7 cellular contexts compared by ENCODE assay signal in genomic region chr13:40982772-40983171, GRCh38. TPM values are rescaled to one million over a fixed set of nuclear protein-coding genes. Genes with fewer than 3 reads are reported as not detected.
A peak's percentile ranks its signal among the peaks of the same experiment; 100 is the strongest.
DNase-seq lines count a peak whose midpoint lies in the region; ATAC-seq, FAIRE-seq and TF ChIP-seq lines count a peak whose summit lies in the region.

No MANE protein-coding gene starts in this region.

- no TSS peak for BruUV-seq in GM12878 (replicated peaks; lab: Mats Ljungman, UMichigan)

- intact Hi-C loops in GM12878 (cut with micrococcal nuclease; ENCODE audit: unreplicated experiment), result loop anchor here (2.0 to 10.0 kb wide), 2 partner anchors 22 to 1292 kb away; partner anchors contain the start of gene AKAP11

- H4K20me1 ChIP-seq in GM12878 (ENCODE audit: control insufficient read depth, insufficient read depth), result no peaks in the 10 kb centered on the region

- RAD21 ChIA-PET in GM12878 (lab: Charles Lee; ENCODE audit: unreplicated experiment), result interaction anchor here (0.7 to 4.1 kb wide), 10 partner anchors 9 to 78 kb away, joined by 3 to 22 read pairs (median 4); partner anchors contain the start of gene WBP4

- peak; percentile 65 for FAIRE-seq in GM12878 (lab: Jason Lieb, UNC)

- H3K27ac ChIP-seq in Peyer's patch (peak overlapping the region; percentile 74 to 83 (median 81)), GM12878 (ENCODE audit: control insufficient read depth, insufficient read depth) (peak overlapping the region; percentile 82), lung (ENCODE audit: low read depth in 1 of 2, low read length in 1 of 2) (no peak overlapping the region), suprapubic skin (peak overlapping the region; percentile 75)

- TF ChIP-seq CTCF in Peyer's patch (IDR thresholded peaks at IDR 0.05), result no peak
- no peak for TF ChIP-seq CTCF in GM12878 (IDR thresholded peaks at IDR 0.05 in 2 of 3, conservative IDR thresholded peaks at IDR 0.05 in 1 of 3; ENCODE audit: control insufficient read depth in 2 of 3, extremely low read depth in 1 of 3, insufficient read depth in 1 of 3, low read depth in 3 of 3, low read length in 3 of 3)
- no peak for TF ChIP-seq CTCF in lung (IDR thresholded peaks at IDR 0.05; ENCODE audit: control extremely low read depth, extremely low read depth)
- no peak for TF ChIP-seq CTCF in suprapubic skin (IDR thresholded peaks at IDR 0.05)

- H3K27me3 ChIP-seq in Peyer's patch (no peaks in the 10 kb centered on the region), GM12878 (replicated peaks in 1 of 2; ENCODE audit: control insufficient read depth in 2 of 2, insufficient read depth in 2 of 2, low read length in 1 of 2) (no peaks in the 10 kb centered on the region), lung (ENCODE audit: control insufficient read depth, insufficient read depth) (no peaks in the 10 kb centered on the region), suprapubic skin (no peaks in the 10 kb centered on the region)

- H2AFZ ChIP-seq in GM12878 (ENCODE audit: control insufficient read depth, low read depth, low read length), result no peak overlapping the region

- DNase-seq in Peyer's patch, result peak in 2 of 3 donors; percentile 75 to 83
- peak; percentile 84 for DNase-seq in GM12878 (ENCODE audit: low read depth, low spot score)
- no peak for DNase-seq in lung (ENCODE audit: low spot score)
- no peak for DNase-seq in suprapubic skin (ENCODE audit: low spot score in 2 of 2)
- no peak for DNase-seq in 8988T

- CTCF ChIA-PET in GM12878 (lab: Yijun Ruan, JAX), result interaction anchor here (0.8 to 1.1 kb wide), 2 partner anchors 8 to 77 kb away, joined by 3 to 4 read pairs; no protein-coding TSS in a partner anchor

- peak overlapping the region; percentile 96 for H3K4me2 ChIP-seq in GM12878 (ENCODE audit: control insufficient read depth, insufficient read depth)

- H3K36me3 ChIP-seq in Peyer's patch, result peaks cover 0 to 9% (median 0%) of the 10 kb centered on the region in 3 donors
- H3K36me3 ChIP-seq in GM12878 (ENCODE audit: control insufficient read depth in 2 of 2, insufficient read depth in 2 of 2, low read length in 1 of 2), result peaks cover 0 to 6% of the 10 kb centered on the region in 2 experiments; a peak in 2 of 4 replicates
- H3K36me3 ChIP-seq in lung (ENCODE audit: control insufficient read depth in 2 of 2, insufficient read depth in 2 of 2, low read length in 2 of 2), result no peaks in the 10 kb centered on the region
- no peaks in the 10 kb centered on the region for H3K36me3 ChIP-seq in suprapubic skin

- TF ChIP-seq EP300 in GM12878 (IDR thresholded peaks at IDR 0.05; ENCODE audit: borderline replicate concordance in 1 of 2, control insufficient read depth in 1 of 2, low read depth in 2 of 2, low read length in 2 of 2) (peak; percentile 22 to 59; a peak in 1 of 4 replicates), suprapubic skin (IDR thresholded peaks at IDR 0.05) (no peak)

- peak overlapping the region in 3 of 4 donors; percentile 20 to 35 (median 35) for H3K4me3 ChIP-seq in Peyer's patch
- peak overlapping the region; percentile 16; the same call in 1 of the 2 replicates for H3K4me3 ChIP-seq in GM12878
- H3K4me3 ChIP-seq in lung, result no peak overlapping the region
- H3K4me3 ChIP-seq in suprapubic skin, result peak overlapping the region; percentile 39

- peak overlapping the region; percentile 74 for H3K9ac ChIP-seq in GM12878 (ENCODE audit: control insufficient read depth, insufficient read depth, low read length)

- ATAC-seq in GM18870 (IDR thresholded peaks at IDR 0.05; ENCODE audit: unreplicated experiment) (peak; percentile 53), HG02840 (IDR thresholded peaks at IDR 0.05; ENCODE audit: low FRiP score, unreplicated experiment) (peak; percentile 47), GM12878 (peak; percentile 53), lung (ENCODE audit: insufficient read depth, low FRiP score) (peak; percentile 67)

- H3K9me3 ChIP-seq in Peyer's patch (no peaks in the 10 kb centered on the region), GM12878 (replicated peaks; ENCODE audit: control insufficient read depth, insufficient read depth, low read length) (no peaks in the 10 kb centered on the region), lung (ENCODE audit: control insufficient read depth in 2 of 2, insufficient read depth in 1 of 2, low read length in 1 of 2) (no peaks in the 10 kb centered on the region), suprapubic skin (no peaks in the 10 kb centered on the region)

- SMC1A ChIA-PET in GM12878 (lab: Charles Lee; ENCODE audit: uncharacterized antibody, unreplicated experiment), result interaction anchor here (0.7 to 6.8 kb wide), 14 partner anchors 8 to 71 kb away, joined by 3 to 42 read pairs (median 6); partner anchors contain the start of gene ELF1

- TF ChIP-seq POLR2A in Peyer's patch (IDR thresholded peaks at IDR 0.05) (peak; percentile 63 to 83), GM12878 (IDR thresholded peaks at IDR 0.05; ENCODE audit: low read depth, low read length) (no peak), suprapubic skin (IDR thresholded peaks at IDR 0.05) (peak in 1 of 2 donors; percentile 79)

- peaks cover 99% of the 10 kb centered on the region for H3K79me2 ChIP-seq in GM12878 (ENCODE audit: control insufficient read depth, insufficient read depth, low read length)

- in situ Hi-C loops in GM12878 (cut with MboI), result no loop called here

- WGBS in GM12878 (ENCODE audit: insufficient coverage, insufficient replicate concordance, low lambda C conversion rate, missing lambda C conversion rate), result 0% methylated on average over 3 of the region's 3 CpGs
- 1 to 3% methylated on average over 3 of the region's 3 CpGs for WGBS in lung, 2 donors
- 16% methylated on average over 3 of the region's 3 CpGs for WGBS in suprapubic skin

- H3K4me1 ChIP-seq in Peyer's patch, result peaks cover 0 to 38% (median 11%) of the 10 kb centered on the region in 4 donors
- H3K4me1 ChIP-seq in GM12878 (ENCODE audit: control insufficient read depth, insufficient read depth, low read length), result peaks cover 16% of the 10 kb centered on the region
- peaks cover 3 to 24% of the 10 kb centered on the region in 2 donors for H3K4me1 ChIP-seq in lung (ENCODE audit: control insufficient read depth in 2 of 2, insufficient read depth in 2 of 2, low read length in 2 of 2)
- H3K4me1 ChIP-seq in suprapubic skin, result peaks cover 64% of the 10 kb centered on the region

- POLR2A ChIA-PET in GM12878 (lab: Charles Lee), result interaction anchor here (1.0 to 4.4 kb wide), 6 partner anchors 12 to 78 kb away, joined by 3 to 45 read pairs (median 4); partner anchors contain the start of genes ELF1 and WBP4

- no peak for TF ChIP-seq RAD21 in GM12878 (IDR thresholded peaks at IDR 0.05; ENCODE audit: insufficient read depth, low read depth, low read length)

TF ChIP-seq in GM12878, 131 proteins besides CTCF, POLR2A, EP300 and RAD21 (continues in another document):
- TF ChIP-seq, protein P1, sequence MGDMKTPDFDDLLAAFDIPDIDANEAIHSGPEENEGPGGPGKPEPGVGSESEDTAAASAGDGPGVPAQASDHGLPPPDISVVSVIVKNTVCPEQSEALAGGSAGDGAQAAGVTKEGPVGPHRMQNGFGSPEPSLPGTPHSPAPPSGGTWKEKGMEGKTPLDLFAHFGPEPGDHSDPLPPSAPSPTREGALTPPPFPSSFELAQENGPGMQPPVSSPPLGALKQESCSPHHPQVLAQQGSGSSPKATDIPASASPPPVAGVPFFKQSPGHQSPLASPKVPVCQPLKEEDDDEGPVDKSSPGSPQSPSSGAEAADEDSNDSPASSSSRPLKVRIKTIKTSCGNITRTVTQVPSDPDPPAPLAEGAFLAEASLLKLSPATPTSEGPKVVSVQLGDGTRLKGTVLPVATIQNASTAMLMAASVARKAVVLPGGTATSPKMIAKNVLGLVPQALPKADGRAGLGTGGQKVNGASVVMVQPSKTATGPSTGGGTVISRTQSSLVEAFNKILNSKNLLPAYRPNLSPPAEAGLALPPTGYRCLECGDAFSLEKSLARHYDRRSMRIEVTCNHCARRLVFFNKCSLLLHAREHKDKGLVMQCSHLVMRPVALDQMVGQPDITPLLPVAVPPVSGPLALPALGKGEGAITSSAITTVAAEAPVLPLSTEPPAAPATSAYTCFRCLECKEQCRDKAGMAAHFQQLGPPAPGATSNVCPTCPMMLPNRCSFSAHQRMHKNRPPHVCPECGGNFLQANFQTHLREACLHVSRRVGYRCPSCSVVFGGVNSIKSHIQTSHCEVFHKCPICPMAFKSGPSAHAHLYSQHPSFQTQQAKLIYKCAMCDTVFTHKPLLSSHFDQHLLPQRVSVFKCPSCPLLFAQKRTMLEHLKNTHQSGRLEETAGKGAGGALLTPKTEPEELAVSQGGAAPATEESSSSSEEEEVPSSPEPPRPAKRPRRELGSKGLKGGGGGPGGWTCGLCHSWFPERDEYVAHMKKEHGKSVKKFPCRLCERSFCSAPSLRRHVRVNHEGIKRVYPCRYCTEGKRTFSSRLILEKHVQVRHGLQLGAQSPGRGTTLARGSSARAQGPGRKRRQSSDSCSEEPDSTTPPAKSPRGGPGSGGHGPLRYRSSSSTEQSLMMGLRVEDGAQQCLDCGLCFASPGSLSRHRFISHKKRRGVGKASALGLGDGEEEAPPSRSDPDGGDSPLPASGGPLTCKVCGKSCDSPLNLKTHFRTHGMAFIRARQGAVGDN (IDR thresholded peaks at IDR 0.05), result peak; percentile 76
- TF ChIP-seq SUPT20H (IDR thresholded peaks at IDR 0.05; ENCODE audit: borderline replicate concordance, control insufficient read depth, low read depth, low read length) (no peak), SMAD5 (IDR thresholded peaks at IDR 0.05; ENCODE audit: low read depth) (0 out of 2 replicates have a peak, but pooled peaks have one; percentile 43)

RNA-seq across cellular contexts. Expression of gene ELF1, which starts 36.3 kb away (rescaled TPM):
- total RNA-seq in Peyer's patch (100 to 1,000 TPM in 2 of 4 donors, 10 to 100 TPM in 2; 77.7 to 145 (median 106) TPM), GM12878 (2014; rRNA removed) (45.7 and 49.2 TPM in 2 replicates), GM12878 (2014; rRNA removed; fragmentation: Illumina TruSeq; extraction: Trizol) (55.1 and 59.4 TPM in 2 replicates), GM12878 (2021) (70.5 and 74.2 TPM in 2 replicates), lung (100 to 1,000 TPM in 1 of 2 donors, 10 to 100 TPM in 1; 70.6 to 107 TPM), suprapubic skin (100 to 1,000 TPM in 3 of 4 donors, 10 to 100 TPM in 1; 81.7 to 123 (median 111) TPM)
- total RNA-seq in GM12878 (2013; cell fraction: nucleolus; rRNA removed), result 78.0 and 86.2 TPM in 2 replicates
- polyA plus RNA-seq in GM12878 (2011; ENCODE audit: low read depth), result 22.7 TPM
- polyA plus RNA-seq in GM12878 (2011; rRNA removed) (83.5 and 97.6 TPM in 2 replicates), GM12878 (2014; fragmentation: Illumina TruSeq; extraction: Trizol) (91.6 and 118 TPM in 2 replicates), GM12878 (2014; fragmentation: Nextera tagmentation; extraction: Ambion mirVana) (10 to 100 TPM; 43.3 to 43.5 TPM), GM12878 (2014; rRNA removed) (46.8 and 47.9 TPM in 2 replicates), GM12878 (2016; fragmentation: Nextera tagmentation; extraction: Ambion mirVana) (10 to 100 TPM; 56.2 to 64.0 TPM), lung (10 to 100 TPM; 10.8 to 56.5 TPM)
- polyA plus RNA-seq in GM12878 (2011; cell fraction: cytosol; rRNA removed), result 55.7 and 60.5 TPM in 2 replicates
- polyA plus RNA-seq in GM12878 (2011; cell fraction: nucleus; rRNA removed), result 49.6 and 50.3 TPM in 2 replicates
- polyA plus RNA-seq in GM12878 (2012), result 35.2 and 60.8 TPM in 2 replicates
- 93.0 and 151 TPM in 2 replicates for polyA minus RNA-seq in GM12878 (2011; rRNA and poly(A)+ RNA removed)
- 33.3 and 41.4 TPM in 2 replicates for polyA minus RNA-seq in GM12878 (2011; cell fraction: cytosol; rRNA and poly(A)+ RNA removed)
- polyA minus RNA-seq in GM12878 (2011; cell fraction: nucleus; rRNA and poly(A)+ RNA removed), result 49.9 and 69.4 TPM in 2 replicates

Comparison
In these comparisons a context has a peak if more than half of its experiments do, and no peak if none do; other contexts are left out.
1. DNase-seq: peak in Peyer's patch (2 of 3) and GM12878 (single experiment); none in lung (single experiment), suprapubic skin (0 of 2) and 8988T (single experiment).
2. H3K27ac ChIP-seq: peak in Peyer's patch (4 of 4), GM12878 (single experiment) and suprapubic skin (single experiment); none in lung (0 of 2).
3. Peak in every context shown above with its lines, with median percentiles within 50 percentile points of each other: ATAC-seq.